ENCODE assay signal across 8 cellular contexts in genomic region chr3:100261481-100261903, GRCh38. TPM values are rescaled to one million over a fixed set of nuclear protein-coding genes. Genes with fewer than 3 reads are reported as not detected.
DNase-seq lines count a peak whose midpoint lies in the region; TF ChIP-seq lines count a peak whose summit lies in the region.

No MANE protein-coding gene starts in this region.

- H3K4me1 Mint-ChIP-seq in nephron progenitor cell = peaks cover 60% of the 10 kb centered on the region

- H3K4me3 Mint-ChIP-seq in nephron progenitor cell = peak overlapping the region; percentile 93

- intact Hi-C loops in dorsolateral prefrontal cortex (cut with DNase I) = loop anchor here (2.0 to 10.0 kb wide), 4 partner anchors 139 to 446 kb away; partner anchors contain the start of genes LNP1 (in 2 of the 2), TFG (in 2 of the 2), TOMM70 (in 2 of the 2) and CMSS1 (in 1 of the 2)

- H3K27ac ChIP-seq in C4-2B (peak overlapping the region; percentile 72), dorsolateral prefrontal cortex (peak overlapping the region in 44 of 59 donors; percentile 61 to 99 (median 94))

- H3K4me3 ChIP-seq in dorsolateral prefrontal cortex = peak overlapping the region; percentile 71 to 100 (median 97)

- H3K9me3 Mint-ChIP-seq in nephron progenitor cell = no peaks in the 10 kb centered on the region

- no peaks in the 10 kb centered on the region for H3K27me3 Mint-ChIP-seq in nephron progenitor cell (ENCODE audit: low read depth, poor library complexity)

- peak; percentile 11 for DNase-seq in LoVo (ENCODE audit: low spot score)
- DNase-seq in dorsolateral prefrontal cortex = no peak
- DNase-seq in nephron progenitor cell = no peak
- no peak for DNase-seq in CD1c-positive myeloid dendritic cell (ENCODE audit: extremely low spot score)
- DNase-seq in ecto neural progenitor cell (ENCODE audit: low spot score) = no peak
- no peak for DNase-seq in NCI-H524 (lab: John Stamatoyannopoulos, UW)
- no peak for DNase-seq in AG08396 (ENCODE audit: low spot score)

- no peak for TF ChIP-seq CTCF in C4-2B (conservative IDR thresholded peaks at IDR 0.05)
- no peak for TF ChIP-seq CTCF in dorsolateral prefrontal cortex (IDR thresholded peaks at IDR 0.05 in 54 of 56, conservative IDR thresholded peaks at IDR 0.05 in 2 of 56; ENCODE audit: low read depth in 1 of 56, partially characterized antibody in 56 of 56)
- no peak for TF ChIP-seq CTCF in nephron progenitor cell (IDR thresholded peaks at IDR 0.05)

- H3K27me3 ChIP-seq in dorsolateral prefrontal cortex = no peaks in the 10 kb centered on the region

- H3K27ac Mint-ChIP-seq in nephron progenitor cell = peak overlapping the region; percentile 84

- H3K36me3 Mint-ChIP-seq in nephron progenitor cell (ENCODE audit: low read depth) = no peaks in the 10 kb centered on the region

RNA-seq across cellular contexts. Expression of gene TBC1D23, which starts 0.7 kb away (rescaled TPM):
- 10 to 100 TPM; 30.8 to 54.2 (median 41.1) TPM for total RNA-seq in dorsolateral prefrontal cortex
